Comparison of ENCODE assay signal across 8 cellular contexts in the genomic region with DNA sequence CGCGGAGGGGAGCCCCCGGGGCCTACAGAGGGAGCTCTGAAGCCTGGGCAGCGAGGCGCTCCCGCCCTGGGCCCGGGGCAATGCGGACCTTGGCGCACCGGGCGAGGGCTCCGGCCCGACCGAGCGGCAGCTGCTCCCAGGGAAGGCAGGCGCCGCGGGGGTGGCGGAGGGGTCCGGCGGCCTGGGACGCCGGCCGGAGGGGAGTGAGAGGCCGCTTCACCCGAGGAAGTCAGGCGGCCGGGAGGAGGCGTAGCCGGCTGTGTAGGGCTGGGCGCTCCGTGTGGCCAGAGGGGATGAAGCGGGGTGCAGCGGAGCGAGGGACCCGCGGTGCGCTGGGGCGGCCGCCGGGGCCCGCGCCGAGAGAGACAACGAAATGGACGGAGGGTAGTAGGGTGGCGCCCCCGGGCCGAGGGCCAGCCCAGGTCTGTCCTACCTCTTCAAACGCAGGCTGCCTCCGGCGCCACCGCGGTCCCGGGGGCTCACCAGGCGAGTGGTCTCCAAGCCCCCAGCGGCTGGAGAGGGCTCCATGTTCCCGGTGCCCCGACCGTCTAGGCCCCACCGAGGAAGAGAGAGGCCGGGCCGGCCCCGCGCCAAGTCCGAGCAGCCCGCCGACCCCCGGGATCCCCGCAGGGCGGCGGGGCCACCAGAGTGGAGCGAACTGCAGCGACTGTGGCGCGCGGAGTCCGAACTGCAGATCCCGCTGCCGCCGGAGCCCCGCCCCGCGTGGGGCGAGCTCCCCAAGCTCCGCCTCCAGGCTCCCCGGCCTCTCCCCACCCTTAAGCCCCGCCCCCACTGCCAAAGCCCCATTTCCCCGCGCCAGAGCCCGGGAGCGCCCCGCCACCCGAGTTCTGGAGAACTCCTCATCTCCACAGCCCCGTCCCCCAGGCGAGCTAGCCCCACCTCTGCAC. TPM values are rescaled to one million over a fixed set of nuclear protein-coding genes. Genes with fewer than 3 reads are reported as not detected.
DNase-seq lines count a peak whose midpoint lies in the region; ATAC-seq and TF ChIP-seq lines count a peak whose summit lies in the region.

TSS of gene SLC30A3 (minus strand) at position 669 of the 908 bp plus-strand sequence. CDS start at position 528, 141 bp downstream.

- H4K91ac ChIP-seq in H9 (ENCODE audit: insufficient read length, low read depth, low read length): no peak within 1 kb of the TSS

- no peak within 1 kb of the TSS for H2BK15ac ChIP-seq in H9 (ENCODE audit: low read depth, low read length)

- H3K9me3 ChIP-seq in H9 (ENCODE audit: control insufficient read depth, low read depth, low read length) (no peaks in the 10 kb centered on the region), RWPE2 (ENCODE audit: severe bottlenecking) (no peaks in the 10 kb centered on the region), heart left ventricle (no peaks in the 10 kb centered on the region), psoas muscle (no peaks in the 10 kb centered on the region)

- DNase-seq in AG08396 (ENCODE audit: low spot score): peak; percentile 89
- peak; percentile 46 for DNase-seq in H9
- no peak for DNase-seq in RWPE2 (ENCODE audit: low spot score)
- peak; percentile 74 for DNase-seq in activated naive CD4-positive, alpha-beta T cell treated with anti-CD3 and anti-CD28 coated beads for 36 hours
- peak; percentile 73 to 86 (median 75) for DNase-seq in heart left ventricle
- peak; percentile 68 to 78 for DNase-seq in psoas muscle
- DNase-seq in inferior parietal cortex (ENCODE audit: extremely low spot score): no peak

- TF ChIP-seq CTCF in H9 (conservative IDR thresholded peaks at IDR 0.05) (0 out of 3 replicates have a peak, but pooled peaks have one; percentile 20), RWPE2 (IDR thresholded peaks at IDR 0.05; ENCODE audit: poor library complexity, severe bottlenecking) (peak; percentile 13), heart left ventricle (IDR thresholded peaks at IDR 0.05) (peak in 1 of 12 donors; percentile 19), psoas muscle (IDR thresholded peaks at IDR 0.05) (no peak)

- H3K36me3 ChIP-seq in RWPE2 (ENCODE audit: low read depth) (no peaks in the 10 kb centered on the region), heart left ventricle (no peaks in the 10 kb centered on the region), psoas muscle (ENCODE audit: insufficient read depth in 1 of 2, low read depth in 1 of 2) (no peaks in the 10 kb centered on the region), urinary bladder (ENCODE audit: insufficient read depth) (no peaks in the 10 kb centered on the region)

- H3K79me1 ChIP-seq in H9 (ENCODE audit: insufficient read depth, low read depth, low read length, poor library complexity, severe bottlenecking): no peaks in the 10 kb centered on the region

- peak within 1 kb of the TSS; percentile 46 for H3K4me2 ChIP-seq in H9 (ENCODE audit: insufficient read depth, insufficient read length, low read length)

- H3K4ac ChIP-seq in H9 (ENCODE audit: low read depth, low read length): no peak within 1 kb of the TSS

- no peak within 1 kb of the TSS for H3K27ac ChIP-seq in H9 (ENCODE audit: insufficient read length, low read depth, low read length)
- no peak within 1 kb of the TSS for H3K27ac ChIP-seq in RWPE2 (ENCODE audit: poor library complexity, severe bottlenecking)
- peak within 1 kb of the TSS in 3 of 12 donors; percentile 18 to 80 (median 57) for H3K27ac ChIP-seq in heart left ventricle
- no peak within 1 kb of the TSS for H3K27ac ChIP-seq in psoas muscle
- H3K27ac ChIP-seq in urinary bladder (ENCODE audit: low read depth): no peak within 1 kb of the TSS

- no peak within 1 kb of the TSS for H2BK12ac ChIP-seq in H9 (ENCODE audit: insufficient read length, low read depth, low read length)

- no peak within 1 kb of the TSS for H3K23ac ChIP-seq in H9 (ENCODE audit: insufficient read length, low read depth, low read length)

- H3K27me3 Mint-ChIP-seq in H9 (ENCODE audit: low read depth): peaks cover 43% of the 10 kb centered on the region
- H3K27me3 Mint-ChIP-seq in activated naive CD4-positive, alpha-beta T cell treated with anti-CD3 and anti-CD28 coated beads for 36 hours (ENCODE audit: low read depth): peaks cover 53% of the 10 kb centered on the region

- H3K9me3 Mint-ChIP-seq in H9: no peaks in the 10 kb centered on the region; a peak in 2 of 5 replicates
- no peaks in the 10 kb centered on the region for H3K9me3 Mint-ChIP-seq in activated naive CD4-positive, alpha-beta T cell treated with anti-CD3 and anti-CD28 coated beads for 36 hours

- no peaks in the 10 kb centered on the region for H3K79me2 ChIP-seq in H9 (ENCODE audit: insufficient read depth, low read length)

- intact Hi-C loops in activated naive CD4-positive, alpha-beta T cell treated with anti-CD3 and anti-CD28 coated beads for 36 hours (cut with micrococcal nuclease): loop anchor here (5.0 kb wide), 2 partner anchors 40 to 165 kb away; no protein-coding TSS in a partner anchor
- intact Hi-C loops in heart left ventricle (cut with DNase I): loop anchor here in 3 of 10 donors (2.0 to 5.0 kb wide), 2 partner anchors 18 to 40 kb away; no protein-coding TSS in a partner anchor
- intact Hi-C loops in psoas muscle (cut with DNase I): no loop called here

- ATAC-seq in RWPE2 (ENCODE audit: low read depth) (peak; percentile 71), heart left ventricle (peak; percentile 74 to 81 (median 78)), psoas muscle (peak; percentile 58 to 79 (median 67))

- peaks cover 20% of the 10 kb centered on the region for H3K23me2 ChIP-seq in H9 (ENCODE audit: insufficient read length, low read depth, low read length, poor library complexity, severe bottlenecking)

- H3K14ac ChIP-seq in H9 (ENCODE audit: insufficient read depth, low read length): no peak within 1 kb of the TSS; the same call in 1 of the 2 replicates

- H3K36me3 Mint-ChIP-seq in H9 (ENCODE audit: insufficient read depth in 1 of 3, low read depth in 3 of 3): no peaks in the 10 kb centered on the region; a peak in 2 of 7 replicates
- H3K36me3 Mint-ChIP-seq in activated naive CD4-positive, alpha-beta T cell treated with anti-CD3 and anti-CD28 coated beads for 36 hours (ENCODE audit: low read depth): no peaks in the 10 kb centered on the region

- CTCF ChIA-PET in activated naive CD4-positive, alpha-beta T cell treated with anti-CD3 and anti-CD28 coated beads for 36 hours (lab: Charles Lee): interaction anchor here (0.9 to 5.1 kb wide), 2 partner anchors 17 to 21 kb away, joined by 4 to 44 read pairs; no protein-coding TSS in a partner anchor

- H3K18ac ChIP-seq in H9 (ENCODE audit: insufficient read length, low read depth, low read length): no peak within 1 kb of the TSS

- H4K20me1 ChIP-seq in H9 (ENCODE audit: control insufficient read depth, insufficient read depth, insufficient read length): no peaks in the 10 kb centered on the region

- H2BK5ac ChIP-seq in H9 (ENCODE audit: insufficient read length, low read length): no peak within 1 kb of the TSS

- no peak within 1 kb of the TSS for H2BK20ac ChIP-seq in H9 (ENCODE audit: low read depth, low read length, poor library complexity, severe bottlenecking)

- H3K4me1 ChIP-seq in H9 (ENCODE audit: insufficient read depth, low read length): no peaks in the 10 kb centered on the region; the same call in 1 of the 2 replicates
- no peaks in the 10 kb centered on the region for H3K4me1 ChIP-seq in RWPE2 (ENCODE audit: insufficient read depth, poor library complexity, severe bottlenecking)
- peaks cover 0 to 43% (median 26%) of the 10 kb centered on the region in 12 donors for H3K4me1 ChIP-seq in heart left ventricle
- H3K4me1 ChIP-seq in psoas muscle: peaks cover 28% of the 10 kb centered on the region
- no peaks in the 10 kb centered on the region for H3K4me1 ChIP-seq in urinary bladder (ENCODE audit: insufficient read depth)

- no peak within 1 kb of the TSS for H3K27ac Mint-ChIP-seq in H9
- H3K27ac Mint-ChIP-seq in activated naive CD4-positive, alpha-beta T cell treated with anti-CD3 and anti-CD28 coated beads for 36 hours: no peak within 1 kb of the TSS

- peak within 1 kb of the TSS; percentile 37 for H3K4me3 ChIP-seq in RWPE2 (ENCODE audit: severe bottlenecking)
- H3K4me3 ChIP-seq in heart left ventricle: peak within 1 kb of the TSS; percentile 33 to 81 (median 62)
- peak within 1 kb of the TSS; percentile 71 for H3K4me3 ChIP-seq in psoas muscle
- peak within 1 kb of the TSS; percentile 46 for H3K4me3 ChIP-seq in urinary bladder (ENCODE audit: low read depth, low read length)

- H4K5ac ChIP-seq in H9 (ENCODE audit: insufficient read length, low read depth, low read length): no peak within 1 kb of the TSS

- H3K4me3 Mint-ChIP-seq in H9: peak within 1 kb of the TSS; percentile 64 to 88
- H3K4me3 Mint-ChIP-seq in activated naive CD4-positive, alpha-beta T cell treated with anti-CD3 and anti-CD28 coated beads for 36 hours: peak within 1 kb of the TSS; percentile 77

- H3K9ac ChIP-seq in H9 (ENCODE audit: extremely low read depth, insufficient read length, low read length): no peak within 1 kb of the TSS

- no peak within 1 kb of the TSS for H4K8ac ChIP-seq in H9 (replicated peaks; ENCODE audit: insufficient read length, low read depth, low read length)

- no peak for TF ChIP-seq POLR2A in heart left ventricle (IDR thresholded peaks at IDR 0.05)

- no peak within 1 kb of the TSS for H2AFZ ChIP-seq in H9 (ENCODE audit: low read length)

- H3K4me1 Mint-ChIP-seq in H9: peaks cover 24 to 29% of the 10 kb centered on the region in 2 experiments
- peaks cover 26% of the 10 kb centered on the region for H3K4me1 Mint-ChIP-seq in activated naive CD4-positive, alpha-beta T cell treated with anti-CD3 and anti-CD28 coated beads for 36 hours (ENCODE audit: low read depth)

- H2AK5ac ChIP-seq in H9 (ENCODE audit: insufficient read length, low read length): no peak within 1 kb of the TSS

- no peak within 1 kb of the TSS for H2BK120ac ChIP-seq in H9 (ENCODE audit: low read depth, low read length, poor library complexity, severe bottlenecking)

- no peak within 1 kb of the TSS for H3K56ac ChIP-seq in H9 (ENCODE audit: insufficient read length, low read depth, low read length)

- no peak within 1 kb of the TSS for H3T11ph ChIP-seq in H9 (ENCODE audit: low read length)

- H3K27me3 ChIP-seq in H9 (ENCODE audit: insufficient read depth, low read length) (peaks cover 38% of the 10 kb centered on the region; the same call in 1 of the 2 replicates), RWPE2 (ENCODE audit: insufficient read depth, poor library complexity, severe bottlenecking) (peaks cover 63% of the 10 kb centered on the region), heart left ventricle (peaks cover 21 to 92% (median 38%) of the 10 kb centered on the region in 9 donors), psoas muscle (ENCODE audit: insufficient read depth in 3 of 3, low read length in 2 of 3) (peaks cover 0 to 87% (median 40%) of the 10 kb centered on the region in 3 donors)

- no CpG with 5 or more reads among the region's 96 CpGs for WGBS in H9 (ENCODE audit: extremely low coverage, insufficient read length, low lambda C conversion rate)
- WGBS in heart left ventricle, 4 donors: 0 to 1% (median 1%) methylated on average over 19 to 96 of the region's 96 CpGs
- 1% methylated on average over 47 to 95 of the region's 96 CpGs for WGBS in psoas muscle, 3 donors
- 1% methylated on average over 96 of the region's 96 CpGs for WGBS in urinary bladder

RNA-seq across cellular contexts. Expression of gene SLC30A3, which starts in this region (rescaled TPM):
- total RNA-seq in H9 (2021): 2.5 and 3.4 TPM in 2 replicates
- under 1 TPM; 0.55 to 0.67 TPM for total RNA-seq in activated naive CD4-positive, alpha-beta T cell treated with anti-CD3 and anti-CD28 coated beads for 36 hours
- total RNA-seq in heart left ventricle: 10 to 100 TPM in 2 of 9 donors, 1 to 10 TPM in 7; 5.0 to 18.1 (median 9.0) TPM
- polyA plus RNA-seq in heart left ventricle: 1 to 10 TPM; 5.6 to 9.2 TPM
- under 1 TPM in 3 of 4 donors, not detected in 1; 0.10 to 0.92 (median 0.34) TPM for total RNA-seq in psoas muscle
- polyA plus RNA-seq in psoas muscle: under 1 TPM; 0.03 to 0.16 (median 0.09) TPM
- total RNA-seq in urinary bladder: 0.53 TPM
- polyA plus RNA-seq in urinary bladder: 0.04 TPM

Comparison
In these comparisons a context has a peak if more than half of its experiments do, and no peak if none do; other contexts are left out.
1. Peak in DNase-seq in activated naive CD4-positive, alpha-beta T cell treated with anti-CD3 and anti-CD28 coated beads for 36 hours; RNA of the gene not detected or under 1 TPM.
2. Peak in DNase-seq, ATAC-seq and H3K4me3 ChIP-seq in psoas muscle; RNA of the gene not detected or under 1 TPM.
3. DNase-seq: peak in AG08396 (single experiment), H9 (single experiment) and heart left ventricle (5 of 5); none in RWPE2 (single experiment) and inferior parietal cortex (single experiment).
4. Peak in every context shown above with its lines, with median percentiles within 50 percentile points of each other: ATAC-seq and H3K4me3 ChIP-seq.